In the genomic region with DNA sequence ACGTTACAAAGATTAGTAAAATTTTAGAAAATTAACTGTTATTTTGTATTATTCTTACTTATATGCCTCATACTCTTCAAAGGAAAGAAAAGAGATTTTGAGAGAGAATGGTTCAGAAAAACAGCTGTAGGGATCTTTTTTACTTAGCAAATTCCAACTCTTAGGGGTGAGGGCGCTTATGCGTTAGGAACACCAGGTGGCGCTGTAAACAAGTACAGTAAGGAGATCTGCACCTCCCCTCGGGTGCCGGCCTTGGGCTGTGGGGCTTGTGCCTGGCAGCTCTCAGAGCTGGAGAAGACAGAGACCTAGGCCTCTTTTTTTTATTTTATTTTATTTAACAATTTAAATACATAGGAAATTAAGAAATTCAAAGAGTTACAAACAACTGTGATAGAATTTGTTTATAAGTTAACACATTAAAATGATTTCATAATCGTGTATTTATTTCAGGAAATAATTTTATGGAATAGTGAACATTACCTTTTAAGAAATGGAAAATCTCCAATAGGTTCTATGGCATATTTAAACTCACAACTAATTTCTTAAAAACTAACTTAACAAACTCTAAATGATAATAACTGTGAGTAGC, we compare ENCODE assay signal across 8 cellular contexts. TPM values are rescaled to one million over a fixed set of nuclear protein-coding genes. Genes with fewer than 3 reads are reported as not detected.
DNase-seq lines count a peak whose midpoint lies in the region; ATAC-seq, FAIRE-seq and TF ChIP-seq lines count a peak whose summit lies in the region.

No MANE protein-coding gene starts in this region.

- H3K4me1 ChIP-seq in OCI-LY1 (ENCODE audit: insufficient read depth, low read length, severe bottlenecking) = no peaks in the 10 kb centered on the region

- no peak for FAIRE-seq in HTR-8/SVneo (lab: Jason Lieb, UNC)

- no peak overlapping the region for H3K27ac ChIP-seq in OCI-LY1 (ENCODE audit: low read depth, low read length, poor library complexity, severe bottlenecking)

- intact Hi-C loops in natural killer cell (cut with micrococcal nuclease) = loop anchor here (1.0 kb wide), 1 partner anchor 451 kb away; no protein-coding TSS in a partner anchor

- H3K36me3 Mint-ChIP-seq in natural killer cell = no peaks in the 10 kb centered on the region

- no peaks in the 10 kb centered on the region for H3K4me1 Mint-ChIP-seq in natural killer cell

- H3K36me3 ChIP-seq in OCI-LY1 (ENCODE audit: insufficient read depth, low read length) = no peaks in the 10 kb centered on the region

- peaks cover 0 to 3% of the 10 kb centered on the region in 2 donors for H3K27me3 Mint-ChIP-seq in natural killer cell (ENCODE audit: low read depth in 2 of 2)

- H2AFZ ChIP-seq in OCI-LY1 (ENCODE audit: low read length) = no peak overlapping the region

- H3K9me2 ChIP-seq in OCI-LY1 (ENCODE audit: low read depth, low read length) = no peaks in the 10 kb centered on the region

- no peaks in the 10 kb centered on the region for H4K20me1 ChIP-seq in OCI-LY1 (ENCODE audit: insufficient read depth, low read length)

- TF ChIP-seq CTCF in OCI-LY1 (IDR thresholded peaks at IDR 0.05; ENCODE audit: low read length) = peak; percentile 75
- peak; percentile 95 for TF ChIP-seq CTCF in natural killer cell (IDR thresholded peaks at IDR 0.05)

- H3K9me3 Mint-ChIP-seq in natural killer cell = no peaks in the 10 kb centered on the region

- no peak overlapping the region for H3K9ac ChIP-seq in OCI-LY1 (ENCODE audit: low read length)

- H3K4me3 ChIP-seq in OCI-LY1 (ENCODE audit: low read depth, low read length, poor library complexity, severe bottlenecking) = no peak overlapping the region

- H3F3A ChIP-seq in OCI-LY1 (ENCODE audit: insufficient read depth, low read length) = no peaks in the 10 kb centered on the region

- no peak overlapping the region for H3K4me2 ChIP-seq in OCI-LY1 (ENCODE audit: low read length)

- TF ChIP-seq POLR2A in erythroblast (IDR thresholded peaks at IDR 0.05; ENCODE audit: low read length) = no peak

- no peaks in the 10 kb centered on the region for H3K79me2 ChIP-seq in OCI-LY1 (ENCODE audit: insufficient read depth, low read length)

- peak; percentile 98 for ATAC-seq in GM21423 (IDR thresholded peaks at IDR 0.05; ENCODE audit: unreplicated experiment)
- peak; percentile 82 to 94 (median 82) for ATAC-seq in natural killer cell

- no peak overlapping the region for H3K4me3 Mint-ChIP-seq in natural killer cell

- H3K9me3 ChIP-seq in OCI-LY1 (ENCODE audit: low read length) = no peaks in the 10 kb centered on the region

- DNase-seq in DMS153 (lab: John Stamatoyannopoulos, UW) (peak; percentile 81), HTR-8/SVneo (ENCODE audit: insufficient read length, low spot score) (peak; percentile 86), erythroblast (lab: John Stamatoyannopoulos, UW) (peak; percentile 80 to 88), natural killer cell (peak; percentile 38)
- DNase-seq in activated CD8-positive, alpha-beta memory T cell treated with anti-CD3 and anti-CD28 coated beads, Interleukin-2, amount 50 U/mL, for 4 hours = peak; percentile 71
- peak; percentile 67 for DNase-seq in stimulated activated naive CD4-positive, alpha-beta T cell treated with Interleukin-2 at 50 U/mL for 16 hours (lab: John Stamatoyannopoulos, UW)

- no peak overlapping the region for H3K27ac Mint-ChIP-seq in natural killer cell

- H3K27me3 ChIP-seq in OCI-LY1 (ENCODE audit: insufficient read depth, low read length) = no peaks in the 10 kb centered on the region

RNA-seq across cellular contexts. Expression of a gene that starts 32.6 kb away (rescaled TPM):
- 1 to 10 TPM; 6.0 to 8.9 (median 8.3) TPM for total RNA-seq in natural killer cell

RNA-seq across cellular contexts. Expression of a gene that starts 54.4 kb away (rescaled TPM):
- 10 to 100 TPM in 1 of 3 donors, 1 to 10 TPM in 2; 2.5 to 11.2 (median 3.8) TPM for total RNA-seq in natural killer cell
